ENCODE assay signal across 8 cellular contexts in the genomic region with DNA sequence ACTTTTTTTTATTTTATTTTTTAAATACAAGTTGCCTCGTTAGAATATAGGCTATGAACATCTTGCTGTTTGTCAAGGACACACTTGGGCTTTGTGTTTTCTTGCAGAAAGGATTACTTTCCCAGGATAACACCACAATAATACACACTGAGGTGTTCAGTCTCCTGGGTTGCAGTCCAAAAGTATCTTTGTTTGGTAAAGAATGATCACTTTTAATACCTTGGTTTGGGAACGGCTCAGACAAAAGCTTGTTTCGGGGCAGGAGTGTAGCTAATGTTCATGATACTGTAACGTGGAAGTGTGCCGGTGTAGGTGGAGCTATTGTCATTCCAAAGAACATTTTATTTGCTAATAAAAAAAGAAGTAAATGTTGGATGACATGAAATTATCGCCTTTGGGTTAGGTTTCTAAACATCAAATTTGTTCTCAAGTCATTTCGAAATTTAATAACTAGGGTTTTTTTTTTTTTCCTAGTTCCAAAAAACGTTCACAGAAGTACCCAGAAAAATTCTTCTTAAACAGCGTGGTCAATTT. TPM values are rescaled to one million over a fixed set of nuclear protein-coding genes. Genes with fewer than 3 reads are reported as not detected.
DNase-seq lines count a peak whose midpoint lies in the region; ATAC-seq and TF ChIP-seq lines count a peak whose summit lies in the region.

No MANE protein-coding gene starts in this region.

- H3K27ac ChIP-seq in Peyer's patch (peak overlapping the region; percentile 44 to 96 (median 90)), esophagus muscularis mucosa (replicated peaks in 1 of 4) (peak overlapping the region; percentile 94 to 99 (median 98)), trophoblast cell (ENCODE audit: low read depth, low read length) (no peak overlapping the region)

- no peak for DNase-seq in Peyer's patch
- no peak for DNase-seq in esophagus muscularis mucosa (ENCODE audit: extremely low spot score)
- DNase-seq in trophoblast cell, result no peak
- no peak for DNase-seq in central memory CD4-positive, alpha-beta T cell
- no peak for DNase-seq in DMS153 treated with DMSO at 0.1 percent for 48 hours (lab: John Stamatoyannopoulos, UW; ENCODE audit: unreplicated experiment)
- DNase-seq in GM19238 (ENCODE audit: insufficient read length, low spot score), result no peak

- H3K9me3 ChIP-seq in Peyer's patch, result no peaks in the 10 kb centered on the region
- H3K9me3 ChIP-seq in esophagus muscularis mucosa, result no peaks in the 10 kb centered on the region
- no peaks in the 10 kb centered on the region for H3K9me3 ChIP-seq in trophoblast cell (ENCODE audit: insufficient read depth, low read depth, low read length)

- ATAC-seq in HG03039 (IDR thresholded peaks at IDR 0.05; ENCODE audit: unreplicated experiment), result no peak

- no peak overlapping the region for H2BK12ac ChIP-seq in trophoblast cell (ENCODE audit: low read length)

- no peak overlapping the region for H3K23ac ChIP-seq in trophoblast cell (ENCODE audit: low read length)

- H2BK120ac ChIP-seq in trophoblast cell (ENCODE audit: insufficient read depth, low read length, poor library complexity), result no peak overlapping the region

- H3K4me3 ChIP-seq in GM08714 (ENCODE audit: low read length) (peak overlapping the region; percentile 80), Peyer's patch (peak overlapping the region; percentile 83 to 99 (median 94)), esophagus muscularis mucosa (peak overlapping the region; percentile 72 to 99 (median 96)), trophoblast cell (ENCODE audit: low read depth, low read length) (no peak overlapping the region)

- H3K14ac ChIP-seq in trophoblast cell (ENCODE audit: low read length), result no peak overlapping the region

- TF ChIP-seq EP300 in esophagus muscularis mucosa (IDR thresholded peaks at IDR 0.05), result no peak

- peaks cover 0 to 58% (median 11%) of the 10 kb centered on the region in 4 donors for H3K4me1 ChIP-seq in Peyer's patch
- H3K4me1 ChIP-seq in esophagus muscularis mucosa, result peaks cover 55 to 67% (median 64%) of the 10 kb centered on the region in 4 donors
- peaks cover 8 to 9% of the 10 kb centered on the region in 2 experiments for H3K4me1 ChIP-seq in trophoblast cell (ENCODE audit: control insufficient read depth in 1 of 2, insufficient read depth in 2 of 2, low read length in 2 of 2)

- TF ChIP-seq CTCF in Peyer's patch (IDR thresholded peaks at IDR 0.05) (no peak), esophagus muscularis mucosa (IDR thresholded peaks at IDR 0.05) (no peak)

- peaks cover 0 to 4% (median 0%) of the 10 kb centered on the region in 3 donors for H3K36me3 ChIP-seq in Peyer's patch
- H3K36me3 ChIP-seq in esophagus muscularis mucosa, result peaks cover 0 to 19% (median 3%) of the 10 kb centered on the region in 4 donors
- peaks cover 8 to 20% of the 10 kb centered on the region in 2 experiments for H3K36me3 ChIP-seq in trophoblast cell (ENCODE audit: control insufficient read depth in 1 of 2, insufficient read depth in 2 of 2, low read length in 2 of 2)

- H4K12ac ChIP-seq in trophoblast cell (ENCODE audit: low read depth, low read length), result no peak overlapping the region

- peaks cover 39% of the 10 kb centered on the region for H3K79me2 ChIP-seq in trophoblast cell (ENCODE audit: control insufficient read depth, insufficient read depth, low read length, poor library complexity)

- H3K9ac ChIP-seq in trophoblast cell (ENCODE audit: low read length), result no peak overlapping the region

- intact Hi-C loops in esophagus muscularis mucosa (cut with DNase I), result loop anchor here (5.0 kb wide), 1 partner anchor 113 kb away; no protein-coding TSS in a partner anchor

- H2BK5ac ChIP-seq in trophoblast cell (ENCODE audit: low read depth, low read length, poor library complexity), result no peak overlapping the region

- peak overlapping the region; percentile 96 for H3K4ac ChIP-seq in trophoblast cell (ENCODE audit: low read depth, low read length)

- no peak overlapping the region for H2AK5ac ChIP-seq in trophoblast cell (ENCODE audit: low read length)

- peaks cover 13% of the 10 kb centered on the region for H3K79me1 ChIP-seq in trophoblast cell (ENCODE audit: low read length)

- H3K4me2 ChIP-seq in trophoblast cell (ENCODE audit: low read length), result peak overlapping the region; percentile 95

- H4K8ac ChIP-seq in trophoblast cell (ENCODE audit: low read depth, low read length), result no peak overlapping the region

- H4K91ac ChIP-seq in trophoblast cell (ENCODE audit: low read depth, low read length), result no peak overlapping the region

- 17% methylated on average over 9 of the region's 9 CpGs for WGBS in esophagus muscularis mucosa
- WGBS in trophoblast cell (ENCODE audit: extremely low coverage, insufficient coverage, insufficient read length), result no CpG with 5 or more reads among the region's 9 CpGs

- H2AFZ ChIP-seq in trophoblast cell (ENCODE audit: insufficient read depth, low read length, poor library complexity), result no peak overlapping the region

- H3K18ac ChIP-seq in trophoblast cell (ENCODE audit: low read length), result no peak overlapping the region

- no peaks in the 10 kb centered on the region for H3K27me3 ChIP-seq in Peyer's patch
- no peaks in the 10 kb centered on the region for H3K27me3 ChIP-seq in esophagus muscularis mucosa
- no peaks in the 10 kb centered on the region for H3K27me3 ChIP-seq in trophoblast cell (ENCODE audit: insufficient read depth, low read length)

- TF ChIP-seq POLR2A in Peyer's patch (IDR thresholded peaks at IDR 0.05) (no peak), esophagus muscularis mucosa (IDR thresholded peaks at IDR 0.05; ENCODE audit: low read depth) (no peak)

RNA-seq across cellular contexts. Expression of a gene that starts 1.2 kb away (rescaled TPM):
- total RNA-seq in Peyer's patch (100 to 1,000 TPM; 131 to 172 (median 149) TPM), esophagus muscularis mucosa (100 to 1,000 TPM; 212 to 351 (median 309) TPM)
- 240 and 241 TPM in 2 replicates for polyA plus RNA-seq in trophoblast cell (2013)

RNA-seq across cellular contexts. Expression of a gene that starts 34.5 kb away (rescaled TPM):
- 10 to 100 TPM in 1 of 4 donors, 1 to 10 TPM in 3; 1.1 to 16.5 (median 4.8) TPM for total RNA-seq in Peyer's patch
- total RNA-seq in esophagus muscularis mucosa, result 10 to 100 TPM in 1 of 4 donors, 1 to 10 TPM in 3; 3.1 to 11.8 (median 5.7) TPM
- 0.22 and 0.30 TPM in 2 replicates for polyA plus RNA-seq in trophoblast cell (2013)
